In genomic region chr11:8365542-8365941, GRCh38 we compare ENCODE assay signal across 19 cellular contexts.
DNase-seq lines count a peak whose midpoint lies in the region; ATAC-seq and TF ChIP-seq lines count a peak whose summit lies in the region.
"Had no signal": no experiment of that assay in that cellular context is flagged by ENCODE, and none has a peak within 500 bp of the region (broad histone marks: within the 10 kb centered on the region; RNA-seq: fewer than 3 reads in every experiment).

No MANE protein-coding gene starts in this region.

- no peak overlapping the region for H3K9ac ChIP-seq in SU-DHL-6 (ENCODE audit: low read length)
- H3K9ac ChIP-seq: BLaER1 had no signal

- H3K4me3 ChIP-seq in SU-DHL-6 (ENCODE audit: insufficient read depth, low read length, poor library complexity, severe bottlenecking) (no peak overlapping the region), retinal pigment epithelial cell (ENCODE audit: low read length) (no peak overlapping the region)
- H3K4me3 ChIP-seq: A549, BLaER1 had no signal

- no peaks in the 10 kb centered on the region for H3K79me2 ChIP-seq in SU-DHL-6 (ENCODE audit: insufficient read depth, low read length)

- no peaks in the 10 kb centered on the region for H4K20me1 ChIP-seq in SU-DHL-6 (ENCODE audit: low read depth, low read length)
- H4K20me1 ChIP-seq: BLaER1 had no signal

- no peaks in the 10 kb centered on the region for H3K27me3 ChIP-seq in SU-DHL-6 (ENCODE audit: low read length)
- H3K27me3 ChIP-seq: BLaER1 had no signal

- no peak for ATAC-seq in GM21737 (IDR thresholded peaks at IDR 0.05; ENCODE audit: unreplicated experiment)
- ATAC-seq: activated CD8-positive, alpha-beta memory T cell treated with anti-CD3 and anti-CD28 coated beads, Interleukin-2, amount 10 ng/mL, durations not matched to agents 7 days and 5 days; left colon had no signal

- H3K4me2 ChIP-seq in SU-DHL-6 (ENCODE audit: low read depth, low read length, poor library complexity, severe bottlenecking): no peak overlapping the region
- H3K4me2 ChIP-seq: A549, BLaER1 had no signal

- H3K27ac ChIP-seq in SU-DHL-6 (ENCODE audit: low read depth, low read length): no peak overlapping the region
- H3K27ac ChIP-seq: A549, BLaER1 had no signal

- no peaks in the 10 kb centered on the region for H3K9me2 ChIP-seq in SU-DHL-6 (replicated peaks; ENCODE audit: insufficient read depth, low read length)

- DNase-seq in activated effector memory CD4-positive, alpha-beta T cell treated with anti-CD3 and anti-CD28 coated beads, Interleukin-2, amount 50 U/mL, for 16 hours: peak; percentile 27
- DNase-seq in activated effector memory CD4-positive, alpha-beta T cell treated with Interleukin-2 at 50 U/mL for 16 hours: no peak
- DNase-seq in HT-29 (ENCODE audit: low spot score) (peak; percentile 20), retinal pigment epithelial cell (ENCODE audit: low read depth) (no peak), GF-D8 (lab: John Stamatoyannopoulos, UW) (no peak)
- DNase-seq in activated T-cell treated with anti-CD3 and anti-CD28 coated beads, Interleukin-2, amount 50 U/mL, for 1 hour: no peak
- DNase-seq: activated CD4-positive, alpha-beta T cell treated with anti-CD3 and anti-CD28 coated beads, Interleukin-2, amount 10 ng/mL, durations not matched to agents 24 days and 14 days; activated CD8-positive, alpha-beta memory T cell treated with anti-CD3 and anti-CD28 coated beads, Interleukin-2, amount 10 ng/mL, durations not matched to agents 7 days and 5 days; cortex of kidney; left colon; NCI-H187 treated with DMSO at 0.1 percent for 48 hours; NCI-H226; nephron progenitor cell; SHP77 treated with DMSO at 0.1 percent for 48 hours; T-helper 1 cell had no signal

- no peaks in the 10 kb centered on the region for H3F3A ChIP-seq in SU-DHL-6 (ENCODE audit: insufficient read depth)

- no peaks in the 10 kb centered on the region for H3K36me3 ChIP-seq in SU-DHL-6 (ENCODE audit: low read length)
- H3K36me3 ChIP-seq: BLaER1 had no signal

- no peak overlapping the region for H2AFZ ChIP-seq in SU-DHL-6 (ENCODE audit: low read depth, low read length, severe bottlenecking)

- TF ChIP-seq CTCF in SU-DHL-6 (IDR thresholded peaks at IDR 0.05; ENCODE audit: insufficient read depth, low read length, poor library complexity, severe bottlenecking): peak; percentile 21
- TF ChIP-seq CTCF in retinal pigment epithelial cell (conservative IDR thresholded peaks at IDR 0.05; ENCODE audit: low read depth, low read length): peak; percentile 17

- no peaks in the 10 kb centered on the region for H3K9me3 ChIP-seq in SU-DHL-6 (ENCODE audit: insufficient read depth, low read length)
- H3K9me3 ChIP-seq: A549, BLaER1 had no signal

Comparison
In these comparisons a context has a peak if more than half of its experiments do, and no peak if none do; other contexts are left out.
1. DNase-seq: peak in activated effector memory CD4-positive, alpha-beta T cell treated with anti-CD3 and anti-CD28 coated beads, Interleukin-2, amount 50 U/mL, for 16 hours (single experiment) and HT-29 (single experiment); none in activated effector memory CD4-positive, alpha-beta T cell treated with Interleukin-2 at 50 U/mL for 16 hours (single experiment), retinal pigment epithelial cell (single experiment), activated T-cell treated with anti-CD3 and anti-CD28 coated beads, Interleukin-2, amount 50 U/mL, for 1 hour (single experiment) and GF-D8 (single experiment).